8 cellular contexts compared by ENCODE assay signal in the genomic region with DNA sequence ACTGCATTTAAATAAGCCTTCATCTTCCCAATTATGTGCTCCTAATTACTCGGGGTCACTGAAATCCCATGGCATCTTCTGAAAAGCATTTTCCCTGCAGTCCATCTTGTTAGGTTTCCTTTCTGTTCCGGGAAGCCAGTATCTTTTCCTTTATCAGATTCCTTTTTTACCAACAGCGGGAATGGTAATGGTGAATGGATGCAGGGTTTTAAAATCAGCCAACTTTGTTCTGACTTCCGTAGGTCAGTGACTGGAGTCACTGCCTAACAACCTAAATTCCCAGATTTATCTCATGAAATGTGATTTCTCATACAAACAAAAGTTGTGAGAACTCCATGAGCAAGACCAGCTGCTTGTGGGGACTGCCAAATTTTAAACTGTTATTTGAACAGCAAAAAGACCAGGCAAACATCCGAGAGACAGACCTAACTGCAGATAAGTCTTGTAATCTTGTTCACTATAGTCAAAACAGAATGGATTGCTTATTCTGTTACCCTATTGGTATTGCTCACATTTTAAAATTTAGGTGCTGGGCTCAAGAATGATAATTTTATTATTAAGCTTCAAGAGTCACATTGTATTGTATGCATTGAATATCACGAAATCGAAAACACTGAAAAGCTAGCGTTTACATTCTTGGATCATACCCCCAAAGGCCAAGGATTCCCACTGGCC. TPM values are rescaled to one million over a fixed set of nuclear protein-coding genes. Genes with fewer than 3 reads are reported as not detected.
A peak's percentile ranks its signal among the peaks of the same experiment; 100 is the strongest.
DNase-seq lines count a peak whose midpoint lies in the region; ATAC-seq and TF ChIP-seq lines count a peak whose summit lies in the region.

No MANE protein-coding gene starts in this region.

- no peak for TF ChIP-seq POLR2A in right lobe of liver (IDR thresholded peaks at IDR 0.05)

- H3K27ac ChIP-seq in caudate nucleus (ENCODE audit: low read depth, low read length) (peak overlapping the region; percentile 94), right lobe of liver (peak overlapping the region; percentile 85 to 95 (median 92)), substantia nigra (ENCODE audit: low read depth, low read length, poor library complexity, severe bottlenecking) (peak overlapping the region; percentile 90)

- no peaks in the 10 kb centered on the region for H3K27me3 ChIP-seq in MG63
- H3K27me3 ChIP-seq in right lobe of liver, result no peaks in the 10 kb centered on the region

- peaks cover 6% of the 10 kb centered on the region; the same call in 1 of the 2 replicates for H3K36me3 ChIP-seq in MG63
- H3K36me3 ChIP-seq in right lobe of liver, result no peaks in the 10 kb centered on the region

- peak in 2 of 4 donors; percentile 6 to 29 for ATAC-seq in right lobe of liver
- ATAC-seq in HG02759 (IDR thresholded peaks at IDR 0.05; ENCODE audit: unreplicated experiment), result no peak

- intact Hi-C loops in right lobe of liver (cut with DNase I), result no loop called here

- DNase-seq in MG63 (no peak), caudate nucleus (lab: John Stamatoyannopoulos, UW) (peak in 1 of 61 donors; percentile 28), right lobe of liver (no peak), substantia nigra (lab: John Stamatoyannopoulos, UW) (peak in 3 of 49 donors; percentile 7 to 53 (median 10)), DMS 273 treated with DMSO at 0.1 percent for 48 hours (lab: John Stamatoyannopoulos, UW) (no peak), NK-92 (lab: John Stamatoyannopoulos, UW; ENCODE audit: unreplicated experiment) (no peak), GM10266 (ENCODE audit: extremely low spot score) (no peak)

- H3K9me3 ChIP-seq in MG63 (no peaks in the 10 kb centered on the region), right lobe of liver (no peaks in the 10 kb centered on the region)

- H3K4me3 ChIP-seq in MG63 (peak overlapping the region; percentile 96), right lobe of liver (peak overlapping the region; percentile 69 to 86 (median 84))

- 22% methylated on average over 8 of the region's 8 CpGs for WGBS in right lobe of liver (ENCODE audit: insufficient coverage, low coverage, low lambda C conversion rate, missing lambda C conversion rate)

- H3K4me1 ChIP-seq in right lobe of liver, result peaks cover 0 to 15% (median 5%) of the 10 kb centered on the region in 4 donors

- no peak for TF ChIP-seq CTCF in right lobe of liver (IDR thresholded peaks at IDR 0.05)
- TF ChIP-seq CTCF in GM10266 (IDR thresholded peaks at IDR 0.05; ENCODE audit: control insufficient read depth, insufficient read depth, low read depth, missing control alignments), result no peak

RNA-seq across cellular contexts. Expression of a gene that starts 1.2 kb away (rescaled TPM):
- total RNA-seq in MG63 (2014; rRNA removed; shearing (Covaris generic); ENCODE audit: low replicate concordance), result 12.0 and 25.7 TPM in 2 replicates
- total RNA-seq in right lobe of liver, result 10 to 100 TPM in 2 of 6 experiments, 1 to 10 TPM in 4; 3.3 to 13.2 (median 8.0) TPM
